In the genomic region with DNA sequence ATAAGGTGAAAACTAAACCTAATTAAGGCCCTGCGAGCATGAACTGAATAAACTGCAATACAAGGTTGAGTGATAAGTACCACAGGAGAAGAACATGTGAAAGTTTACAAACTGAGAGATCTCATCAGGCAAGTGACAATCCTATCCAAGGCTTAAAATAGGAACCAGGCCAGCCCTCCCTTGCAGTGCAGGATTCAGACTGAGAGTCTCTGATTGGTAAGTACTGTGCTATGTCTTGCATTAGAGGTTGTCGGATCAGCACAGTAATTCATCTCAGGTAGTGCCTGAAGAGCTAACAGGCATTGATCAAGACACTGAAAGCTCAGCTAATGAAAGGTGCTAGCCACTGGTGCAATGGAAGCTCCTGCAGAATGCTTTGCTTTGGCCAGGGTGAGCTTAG, we compare ENCODE assay signal across 23 cellular contexts.
DNase-seq lines count a peak whose midpoint lies in the region; ATAC-seq and TF ChIP-seq lines count a peak whose summit lies in the region.
"Had no signal": no experiment of that assay in that cellular context is flagged by ENCODE, and none has a peak within 500 bp of the region (broad histone marks: within the 10 kb centered on the region; RNA-seq: fewer than 3 reads in every experiment).

No MANE protein-coding gene starts in this region.

- no peak for TF ChIP-seq CTCF in Calu3 (IDR thresholded peaks at IDR 0.05; ENCODE audit: unreplicated experiment)
- TF ChIP-seq CTCF in esophagus muscularis mucosa (IDR thresholded peaks at IDR 0.05) = no peak
- TF ChIP-seq CTCF in tibial nerve (IDR thresholded peaks at IDR 0.05) = no peak

- H3K9ac ChIP-seq in HUES6 (ENCODE audit: low read length) = peak overlapping the region; percentile 95
- H3K9ac ChIP-seq in iPS-20b (ENCODE audit: low read depth, low read length) = peak overlapping the region; percentile 73
- H3K9ac ChIP-seq: BLaER1 treated with 17β-estradiol and CSF1 and Interleukin-3, amounts not matched to agents 10 nM and 100 nM had no signal

- H3K36me3 Mint-ChIP-seq in Calu3 (ENCODE audit: insufficient read depth, unreplicated experiment) = peaks cover 6% of the 10 kb centered on the region
- H3K36me3 Mint-ChIP-seq: CD4-positive, alpha-beta memory T cell; IgD-negative memory B cell had no signal

- no peak for ATAC-seq in HG02981 (IDR thresholded peaks at IDR 0.05; ENCODE audit: unreplicated experiment)
- ATAC-seq in GM19324 (IDR thresholded peaks at IDR 0.05; ENCODE audit: low FRiP score, unreplicated experiment) = no peak

- TF ChIP-seq EP300 in esophagus muscularis mucosa (IDR thresholded peaks at IDR 0.05) = no peak
- no peak for TF ChIP-seq EP300 in tibial nerve (IDR thresholded peaks at IDR 0.05)

- intact Hi-C loops in Calu3 (cut with micrococcal nuclease; ENCODE audit: unreplicated experiment) (loop anchor here (5.0 kb wide), 1 partner anchor 53 kb away; no protein-coding TSS in a partner anchor), esophagus muscularis mucosa (cut with DNase I) (no loop called here)

- H3K27ac ChIP-seq in HUES6 (ENCODE audit: low read depth, low read length) (peak overlapping the region; percentile 91), esophagus muscularis mucosa (replicated peaks in 1 of 4) (no peak overlapping the region), iPS-20b (ENCODE audit: low read length) (peak overlapping the region; percentile 77), tibial nerve (no peak overlapping the region)
- H3K27ac ChIP-seq: BLaER1 treated with 17β-estradiol and CSF1 and Interleukin-3, amounts not matched to agents 10 nM and 100 nM; HL-60 had no signal

- H3K27me3 ChIP-seq in HUES6 (ENCODE audit: control insufficient read depth, insufficient read depth, low read length) (no peaks in the 10 kb centered on the region), esophagus muscularis mucosa (no peaks in the 10 kb centered on the region), iPS-20b (ENCODE audit: insufficient read depth, low read length) (no peaks in the 10 kb centered on the region), tibial nerve (no peaks in the 10 kb centered on the region)
- H3K27me3 ChIP-seq: BLaER1 treated with 17β-estradiol and CSF1 and Interleukin-3, amounts not matched to agents 10 nM and 100 nM had no signal

- peak overlapping the region; percentile 63 for H3K4me3 ChIP-seq in HUES6 (ENCODE audit: low read depth, low read length)
- no peak overlapping the region for H3K4me3 ChIP-seq in esophagus muscularis mucosa
- peak overlapping the region; percentile 54 for H3K4me3 ChIP-seq in iPS-20b (ENCODE audit: low read length)
- no peak overlapping the region for H3K4me3 ChIP-seq in tibial nerve
- H3K4me3 ChIP-seq: BLaER1 treated with 17β-estradiol and CSF1 and Interleukin-3, amounts not matched to agents 10 nM and 100 nM; HAP-1 had no signal

- CTCF ChIA-PET in Calu3 (lab: Charles Lee) = interaction anchor here (0.5 to 1.3 kb wide), 2 partner anchors 107 to 657 kb away, joined by 3 to 4 read pairs; no protein-coding TSS in a partner anchor

- H3K36me3 ChIP-seq in HUES6 (ENCODE audit: control insufficient read depth, insufficient read depth, low read length) = peaks cover 57% of the 10 kb centered on the region
- H3K36me3 ChIP-seq in esophagus muscularis mucosa = no peaks in the 10 kb centered on the region
- peaks cover 32% of the 10 kb centered on the region for H3K36me3 ChIP-seq in iPS-20b (ENCODE audit: insufficient read depth, low read depth, low read length)
- H3K36me3 ChIP-seq in tibial nerve = no peaks in the 10 kb centered on the region
- H3K36me3 ChIP-seq: BLaER1 treated with 17β-estradiol and CSF1 and Interleukin-3, amounts not matched to agents 10 nM and 100 nM; HAP-1 had no signal

- no peak for TF ChIP-seq POLR2A in esophagus muscularis mucosa (IDR thresholded peaks at IDR 0.05; ENCODE audit: low read depth)
- TF ChIP-seq POLR2A in tibial nerve (IDR thresholded peaks at IDR 0.05) = no peak

- H3K4me1 Mint-ChIP-seq in Calu3 (ENCODE audit: low read depth, unreplicated experiment) = peaks cover 38% of the 10 kb centered on the region
- H3K4me1 Mint-ChIP-seq: CD4-positive, alpha-beta memory T cell; IgD-negative memory B cell had no signal

- BruUV-seq in Calu3 (replicated peaks; lab: Mats Ljungman, UMichigan) = no TSS peak

- no peaks in the 10 kb centered on the region for H3K27me3 Mint-ChIP-seq in Calu3 (ENCODE audit: unreplicated experiment)

- H3K9me3 ChIP-seq in HUES6 (ENCODE audit: control insufficient read depth, insufficient read depth, low read depth, low read length) = no peaks in the 10 kb centered on the region
- H3K9me3 ChIP-seq in esophagus muscularis mucosa = no peaks in the 10 kb centered on the region
- H3K9me3 ChIP-seq in iPS-20b (ENCODE audit: insufficient read depth, low read depth, low read length) = no peaks in the 10 kb centered on the region
- H3K9me3 ChIP-seq in tibial nerve = no peaks in the 10 kb centered on the region
- H3K9me3 ChIP-seq: Caco-2, HAP-1 had no signal

- WGBS in esophagus muscularis mucosa = 89% methylated on average over 2 of the region's 2 CpGs
- 96 to 99% methylated on average over 2 of the region's 2 CpGs for WGBS in tibial nerve, 2 donors

- DNase-seq in Calu3 (no peak), esophagus muscularis mucosa (ENCODE audit: extremely low spot score) (peak; percentile 29), DMS79 (lab: John Stamatoyannopoulos, UW) (no peak), tibial nerve (ENCODE audit: low spot score in 2 of 2) (no peak)
- DNase-seq: 8988T; Caco-2; CD4-positive, alpha-beta memory T cell; GF-D8; Karpas-422; NCI-H1694; NCI-H2081 treated with DMSO at 0.1 percent for 48 hours; NCI-H2171 treated with DMSO at 0.1 percent for 48 hours; NCI-H524 treated with DMSO at 0.1 percent for 48 hours; NCI-H82; Right ventricle myocardium superior had no signal

- H3K4me1 ChIP-seq in HUES6 (ENCODE audit: control insufficient read depth, insufficient read depth, low read length) (peaks cover 34% of the 10 kb centered on the region), esophagus muscularis mucosa (peaks cover 0 to 3% (median 0%) of the 10 kb centered on the region in 4 donors), iPS-20b (ENCODE audit: insufficient read depth, low read length) (peaks cover 22% of the 10 kb centered on the region), tibial nerve (no peaks in the 10 kb centered on the region)
- H3K4me1 ChIP-seq: Caco-2, HAP-1 had no signal

- H3K4me3 Mint-ChIP-seq in Calu3 (ENCODE audit: low read depth, unreplicated experiment) = no peak overlapping the region
- H3K4me3 Mint-ChIP-seq: CD4-positive, alpha-beta memory T cell; IgD-negative memory B cell had no signal

- H3K9me3 Mint-ChIP-seq in Calu3 (ENCODE audit: low read depth, unreplicated experiment) = peaks cover 10% of the 10 kb centered on the region
- H3K9me3 Mint-ChIP-seq: IgD-negative memory B cell had no signal

- peak overlapping the region; percentile 82 for H3K27ac Mint-ChIP-seq in Calu3 (ENCODE audit: unreplicated experiment)
- H3K27ac Mint-ChIP-seq: CD4-positive, alpha-beta memory T cell; IgD-negative memory B cell had no signal

Comparison
In these comparisons a context has a peak if more than half of its experiments do, and no peak if none do; other contexts are left out.
1. H3K27ac ChIP-seq: peak in HUES6 (single experiment) and iPS-20b (single experiment); none in esophagus muscularis mucosa (0 of 4) and tibial nerve (0 of 4).
2. H3K4me3 ChIP-seq: peak in HUES6 (single experiment) and iPS-20b (single experiment); none in esophagus muscularis mucosa (0 of 4) and tibial nerve (0 of 4).